ENCODE assay signal across 12 cellular contexts in genomic region chr9:86322973-86323644, GRCh38. TPM values are rescaled to one million over a fixed set of nuclear protein-coding genes. Genes with fewer than 3 reads are reported as not detected.
DNase-seq lines count a peak whose midpoint lies in the region; ATAC-seq and TF ChIP-seq lines count a peak whose summit lies in the region.
"Had no signal": no experiment of that assay in that cellular context is flagged by ENCODE, and none has a peak within 500 bp of the region (broad histone marks: within the 10 kb centered on the region; RNA-seq: fewer than 3 reads in every experiment).

No MANE protein-coding gene starts in this region.

- no peaks in the 10 kb centered on the region for H3K27me3 Mint-ChIP-seq in activated T-helper 1 cell treated with anti-CD3 and anti-CD28 coated beads, Interleukin-12 subunit alpha, Interleukin-12 subunit beta, Interleukin-2, Interleukin-4 antibody, amounts not matched to agents 30 ng/mL and 10 ng/mL and 1 ng/mL, durations not matched to agents 14 hours and 24 hours and 36 hours (ENCODE audit: insufficient read depth)
- H3K27me3 Mint-ChIP-seq in mesothelial cell of epicardium (ENCODE audit: low read depth): no peaks in the 10 kb centered on the region
- H3K27me3 Mint-ChIP-seq: activated CD4-positive, alpha-beta memory T cell treated with anti-CD3 and anti-CD28 coated beads, Interleukin-2, amount 10 ng/mL, durations not matched to agents 7 days and 5 days had no signal

- CTCF ChIA-PET in AG04450 (lab: Charles Lee): interaction anchor here (0.6 to 1.9 kb wide), 3 partner anchors 36 to 1000 kb away, joined by 3 to 8 read pairs (median 5); no protein-coding TSS in a partner anchor

- peak overlapping the region; percentile 77 for H3K27ac Mint-ChIP-seq in activated T-helper 1 cell treated with anti-CD3 and anti-CD28 coated beads, Interleukin-12 subunit alpha, Interleukin-12 subunit beta, Interleukin-2, Interleukin-4 antibody, amounts not matched to agents 30 ng/mL and 10 ng/mL and 1 ng/mL, durations not matched to agents 14 hours and 24 hours and 36 hours
- no peak overlapping the region for H3K27ac Mint-ChIP-seq in mesothelial cell of epicardium
- H3K27ac Mint-ChIP-seq: activated CD4-positive, alpha-beta memory T cell treated with anti-CD3 and anti-CD28 coated beads, Interleukin-2, amount 10 ng/mL, durations not matched to agents 7 days and 5 days had no signal

- no peaks in the 10 kb centered on the region for H3K9me3 ChIP-seq in AG04450 (ENCODE audit: control insufficient read depth, insufficient read depth, low read length)
- no peaks in the 10 kb centered on the region for H3K9me3 ChIP-seq in heart right ventricle
- H3K9me3 ChIP-seq: ascending aorta, right atrium auricular region had no signal

- POLR2A ChIA-PET in AG04450 (lab: Yijun Ruan, JAX): no interaction called here

- TF ChIP-seq CTCF in AG04450 (IDR thresholded peaks at IDR 0.05; ENCODE audit: low read depth, low read length): no peak
- no peak for TF ChIP-seq CTCF in heart right ventricle (IDR thresholded peaks at IDR 0.05)
- no peak for TF ChIP-seq CTCF in mesothelial cell of epicardium (IDR thresholded peaks at IDR 0.05; ENCODE audit: unreplicated experiment)

- H3K9me3 Mint-ChIP-seq in activated T-helper 1 cell treated with anti-CD3 and anti-CD28 coated beads, Interleukin-12 subunit alpha, Interleukin-12 subunit beta, Interleukin-2, Interleukin-4 antibody, amounts not matched to agents 30 ng/mL and 10 ng/mL and 1 ng/mL, durations not matched to agents 14 hours and 24 hours and 36 hours: no peaks in the 10 kb centered on the region
- H3K9me3 Mint-ChIP-seq in mesothelial cell of epicardium: no peaks in the 10 kb centered on the region
- H3K9me3 Mint-ChIP-seq: activated CD4-positive, alpha-beta memory T cell treated with anti-CD3 and anti-CD28 coated beads, Interleukin-2, amount 10 ng/mL, durations not matched to agents 7 days and 5 days had no signal

- H3K36me3 Mint-ChIP-seq in activated T-helper 1 cell treated with anti-CD3 and anti-CD28 coated beads, Interleukin-12 subunit alpha, Interleukin-12 subunit beta, Interleukin-2, Interleukin-4 antibody, amounts not matched to agents 30 ng/mL and 10 ng/mL and 1 ng/mL, durations not matched to agents 14 hours and 24 hours and 36 hours (ENCODE audit: low read depth): peaks cover 65% of the 10 kb centered on the region
- peaks cover 64% of the 10 kb centered on the region for H3K36me3 Mint-ChIP-seq in mesothelial cell of epicardium

- ATAC-seq in HG03135 (IDR thresholded peaks at IDR 0.05; ENCODE audit: unreplicated experiment): no peak
- no peak for ATAC-seq in heart right ventricle
- ATAC-seq in GM18870 (IDR thresholded peaks at IDR 0.05; ENCODE audit: unreplicated experiment): no peak

- H3K4me1 ChIP-seq in heart right ventricle: no peaks in the 10 kb centered on the region
- H3K4me1 ChIP-seq: ascending aorta, right atrium auricular region had no signal

- no peaks in the 10 kb centered on the region for H3K27me3 ChIP-seq in AG04450 (ENCODE audit: control insufficient read depth, insufficient read depth, low read length)
- no peaks in the 10 kb centered on the region for H3K27me3 ChIP-seq in heart right ventricle
- H3K27me3 ChIP-seq: ascending aorta, right atrium auricular region had no signal

- peaks cover 0 to 100% (median 91%) of the 10 kb centered on the region in 9 donors for H3K36me3 ChIP-seq in heart right ventricle

- H3K4me1 Mint-ChIP-seq in activated T-helper 1 cell treated with anti-CD3 and anti-CD28 coated beads, Interleukin-12 subunit alpha, Interleukin-12 subunit beta, Interleukin-2, Interleukin-4 antibody, amounts not matched to agents 30 ng/mL and 10 ng/mL and 1 ng/mL, durations not matched to agents 14 hours and 24 hours and 36 hours (ENCODE audit: low read depth): peaks cover 18% of the 10 kb centered on the region
- no peaks in the 10 kb centered on the region for H3K4me1 Mint-ChIP-seq in mesothelial cell of epicardium
- H3K4me1 Mint-ChIP-seq: activated CD4-positive, alpha-beta memory T cell treated with anti-CD3 and anti-CD28 coated beads, Interleukin-2, amount 10 ng/mL, durations not matched to agents 7 days and 5 days had no signal

- intact Hi-C loops in activated T-helper 1 cell treated with anti-CD3 and anti-CD28 coated beads, Interleukin-12 subunit alpha, Interleukin-12 subunit beta, Interleukin-2, Interleukin-4 antibody, amounts not matched to agents 30 ng/mL and 10 ng/mL and 1 ng/mL, durations not matched to agents 14 hours and 24 hours and 36 hours (cut with micrococcal nuclease): no loop called here
- intact Hi-C loops in heart right ventricle (cut with DNase I): no loop called here

- H3K27ac ChIP-seq in AG04450 (ENCODE audit: low read depth, low read length) (peak overlapping the region; percentile 58), heart right ventricle (no peak overlapping the region)
- H3K27ac ChIP-seq: ascending aorta, right atrium auricular region had no signal

- H3K4me3 ChIP-seq in AG04450 (ENCODE audit: low read depth, low read length) (no peak overlapping the region), heart right ventricle (no peak overlapping the region)
- H3K4me3 ChIP-seq: ascending aorta, lung, right atrium auricular region had no signal

- no peak overlapping the region for H3K4me3 Mint-ChIP-seq in activated T-helper 1 cell treated with anti-CD3 and anti-CD28 coated beads, Interleukin-12 subunit alpha, Interleukin-12 subunit beta, Interleukin-2, Interleukin-4 antibody, amounts not matched to agents 30 ng/mL and 10 ng/mL and 1 ng/mL, durations not matched to agents 14 hours and 24 hours and 36 hours
- H3K4me3 Mint-ChIP-seq in mesothelial cell of epicardium: no peak overlapping the region
- H3K4me3 Mint-ChIP-seq: activated CD4-positive, alpha-beta memory T cell treated with anti-CD3 and anti-CD28 coated beads, Interleukin-2, amount 10 ng/mL, durations not matched to agents 7 days and 5 days had no signal

- DNase-seq in AG04450 (ENCODE audit: low read depth, low spot score) (peak; percentile 16), GM04504 (ENCODE audit: low read depth) (peak; percentile 69), fibroblast of peridontal ligament (ENCODE audit: extremely low read depth) (peak; percentile 78), heart right ventricle (no peak), mesothelial cell of epicardium (ENCODE audit: low spot score in 2 of 2, unreplicated experiment in 2 of 2) (no peak)
- DNase-seq in activated T-helper 1 cell treated with anti-CD3 and anti-CD28 coated beads, Interleukin-12 subunit alpha, Interleukin-12 subunit beta, Interleukin-2, Interleukin-4 antibody, amounts not matched to agents 30 ng/mL and 10 ng/mL and 1 ng/mL, durations not matched to agents 14 hours and 24 hours and 36 hours (ENCODE audit: low spot score): no peak
- DNase-seq: activated CD4-positive, alpha-beta memory T cell treated with anti-CD3 and anti-CD28 coated beads, Interleukin-2, amount 10 ng/mL, durations not matched to agents 7 days and 5 days had no signal

- WGBS in heart right ventricle, 2 donors: 79% methylated on average over 8 of the region's 8 CpGs

RNA-seq across cellular contexts. Expression of gene TUT7, which starts 31.1 kb away (rescaled TPM):
- polyA plus RNA-seq in AG04450 (2011; rRNA removed) (25.7 and 31.8 TPM in 2 replicates), heart right ventricle (10 to 100 TPM in 1 of 2 donors, 1 to 10 TPM in 1; 6.0 to 13.1 TPM)
- 26.8 and 52.0 TPM in 2 replicates for polyA minus RNA-seq in AG04450 (2011; rRNA and poly(A)+ RNA removed)
- 44.1 and 44.5 TPM in 2 replicates for total RNA-seq in activated T-helper 1 cell treated with anti-CD3 and anti-CD28 coated beads, Interleukin-12 subunit alpha, Interleukin-12 subunit beta, Interleukin-2, Interleukin-4 antibody, amounts not matched to agents 30 ng/mL and 10 ng/mL and 1 ng/mL, durations not matched to agents 14 hours and 24 hours and 36 hours
- total RNA-seq in heart right ventricle (10 to 100 TPM; 11.0 to 16.7 (median 14.4) TPM), mesothelial cell of epicardium (26.4 to 29.5 TPM (median 26.6 TPM) in 3 replicates)

RNA-seq across cellular contexts. Expression of gene ISCA1, which starts 40.8 kb away (rescaled TPM):
- polyA plus RNA-seq in AG04450 (2011; rRNA removed) (22.8 and 31.4 TPM in 2 replicates), heart right ventricle (10 to 100 TPM; 27.1 to 42.0 TPM)
- polyA minus RNA-seq in AG04450 (2011; rRNA and poly(A)+ RNA removed): 7.2 and 11.9 TPM in 2 replicates
- 27.4 and 30.3 TPM in 2 replicates for total RNA-seq in activated T-helper 1 cell treated with anti-CD3 and anti-CD28 coated beads, Interleukin-12 subunit alpha, Interleukin-12 subunit beta, Interleukin-2, Interleukin-4 antibody, amounts not matched to agents 30 ng/mL and 10 ng/mL and 1 ng/mL, durations not matched to agents 14 hours and 24 hours and 36 hours
- total RNA-seq in heart right ventricle (10 to 100 TPM; 50.7 to 86.1 (median 71.7) TPM), mesothelial cell of epicardium (23.4 to 29.0 TPM (median 27.3 TPM) in 3 replicates)

Comparison
In these comparisons a context has a peak if more than half of its experiments do, and no peak if none do; other contexts are left out.
1. DNase-seq: peak in AG04450 (single experiment), GM04504 (single experiment) and fibroblast of peridontal ligament (single experiment); none in activated T-helper 1 cell treated with anti-CD3 and anti-CD28 coated beads, Interleukin-12 subunit alpha, Interleukin-12 subunit beta, Interleukin-2, Interleukin-4 antibody, amounts not matched to agents 30 ng/mL and 10 ng/mL and 1 ng/mL, durations not matched to agents 14 hours and 24 hours and 36 hours (single experiment), heart right ventricle (0 of 2) and mesothelial cell of epicardium (0 of 2).